ENCODE assay signal across 1 cellular context in the genomic region with DNA sequence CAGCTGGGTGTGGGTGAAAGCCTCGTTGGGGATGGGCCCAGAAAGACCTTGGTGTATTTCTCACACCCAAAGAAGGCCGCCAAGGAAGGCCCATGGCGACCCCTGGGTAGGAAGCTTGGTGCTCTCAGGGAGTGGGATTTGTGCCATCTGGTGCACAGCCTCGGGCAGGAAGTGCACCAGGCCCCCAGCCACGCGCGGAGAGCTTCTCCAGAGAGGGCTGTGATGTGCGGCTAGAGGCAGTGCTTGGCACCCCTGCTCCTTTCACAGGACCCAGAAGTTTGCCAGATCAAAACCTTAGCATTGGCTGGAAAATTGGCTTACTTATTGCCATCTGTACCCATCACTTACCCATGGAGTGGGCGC.
TF ChIP-seq lines count a peak whose summit lies in the region.

No MANE protein-coding gene starts in this region.

TF ChIP-seq in HCT116, 20 proteins besides CTCF, POLR2A, EP300 and RAD21 (continued from another document):
- TF ChIP-seq, protein P1, sequence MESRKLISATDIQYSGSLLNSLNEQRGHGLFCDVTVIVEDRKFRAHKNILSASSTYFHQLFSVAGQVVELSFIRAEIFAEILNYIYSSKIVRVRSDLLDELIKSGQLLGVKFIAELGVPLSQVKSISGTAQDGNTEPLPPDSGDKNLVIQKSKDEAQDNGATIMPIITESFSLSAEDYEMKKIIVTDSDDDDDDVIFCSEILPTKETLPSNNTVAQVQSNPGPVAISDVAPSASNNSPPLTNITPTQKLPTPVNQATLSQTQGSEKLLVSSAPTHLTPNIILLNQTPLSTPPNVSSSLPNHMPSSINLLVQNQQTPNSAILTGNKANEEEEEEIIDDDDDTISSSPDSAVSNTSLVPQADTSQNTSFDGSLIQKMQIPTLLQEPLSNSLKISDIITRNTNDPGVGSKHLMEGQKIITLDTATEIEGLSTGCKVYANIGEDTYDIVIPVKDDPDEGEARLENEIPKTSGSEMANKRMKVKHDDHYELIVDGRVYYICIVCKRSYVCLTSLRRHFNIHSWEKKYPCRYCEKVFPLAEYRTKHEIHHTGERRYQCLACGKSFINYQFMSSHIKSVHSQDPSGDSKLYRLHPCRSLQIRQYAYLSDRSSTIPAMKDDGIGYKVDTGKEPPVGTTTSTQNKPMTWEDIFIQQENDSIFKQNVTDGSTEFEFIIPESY (IDR thresholded peaks at IDR 0.05; ENCODE audit: extremely low read depth, insufficient replicate concordance, low read length): no peak
- TF ChIP-seq FOSL1 (IDR thresholded peaks at IDR 0.05; ENCODE audit: low read depth): no peak
- TF ChIP-seq EZH2phosphoT487 (IDR thresholded peaks at IDR 0.05; ENCODE audit: borderline replicate concordance): no peak
- TF ChIP-seq CEBPB (IDR thresholded peaks at IDR 0.05; ENCODE audit: low read depth): no peak
